10 cellular contexts compared by ENCODE assay signal in genomic region chr3:129276385-129276784, GRCh38. TPM values are rescaled to one million over a fixed set of nuclear protein-coding genes. Genes with fewer than 3 reads are reported as not detected.
DNase-seq lines count a peak whose midpoint lies in the region; ATAC-seq and TF ChIP-seq lines count a peak whose summit lies in the region.
"Had no signal": no experiment of that assay in that cellular context is flagged by ENCODE, and none has a peak within 500 bp of the region (broad histone marks: within the 10 kb centered on the region; RNA-seq: fewer than 3 reads in every experiment).

No MANE protein-coding gene starts in this region.

- H3K4me3 ChIP-seq in spleen = no peak overlapping the region

- no peaks in the 10 kb centered on the region for H3K27me3 ChIP-seq in spleen (replicated peaks in 1 of 7)

- 28 to 51% (median 48%) methylated on average over 2 of the region's 2 CpGs for WGBS in spleen, 5 donors

- peak; percentile 10 for DNase-seq in activated T-cell treated with anti-CD3 and anti-CD28 coated beads for 48 hours (ENCODE audit: low read depth)
- no peak for DNase-seq in activated T-cell treated with anti-CD3 and anti-CD28 coated beads, Interleukin-2, amount 50 U/mL, for 4 hours
- DNase-seq in spleen = peak; percentile 83
- no peak for DNase-seq in NCI-H2029 treated with DMSO at 0.1 percent for 48 hours (lab: John Stamatoyannopoulos, UW)
- DNase-seq in NOMO-1 treated with dmso at 0.1 percent for 144 hours (lab: John Stamatoyannopoulos, UW; ENCODE audit: unreplicated experiment) = no peak
- no peak for DNase-seq in stimulated activated CD4-positive, alpha-beta T cell treated with anti-CD3 and anti-CD28 coated beads, Interleukin-4, amount 100 ng/mL, for 1 hour
- DNase-seq: erythroblast, NCI-H748 treated with DMSO at 0.1 percent for 48 hours had no signal

- ATAC-seq in activated T-cell treated with anti-CD3 and anti-CD28 coated beads, Interleukin-2, amount 50 U/mL, for 4 hours = no peak
- ATAC-seq in GM21786 (IDR thresholded peaks at IDR 0.05; ENCODE audit: unreplicated experiment) = peak; percentile 87
- ATAC-seq in HG03558 (IDR thresholded peaks at IDR 0.05; ENCODE audit: extremely low read depth, unreplicated experiment) = peak; percentile 89

- H3K4me3 Mint-ChIP-seq in activated T-cell treated with anti-CD3 and anti-CD28 coated beads, Interleukin-2, amount 50 U/mL, for 4 hours = no peak overlapping the region

- peak overlapping the region in 2 of 8 donors; percentile 1 to 48 for H3K27ac ChIP-seq in spleen

- no peak for TF ChIP-seq POLR2A in spleen (IDR thresholded peaks at IDR 0.05)

- H3K4me1 ChIP-seq in spleen = peaks cover 27 to 59% (median 42%) of the 10 kb centered on the region in 6 donors

- peaks cover 24% of the 10 kb centered on the region for H3K4me1 Mint-ChIP-seq in activated T-cell treated with anti-CD3 and anti-CD28 coated beads, Interleukin-2, amount 50 U/mL, for 4 hours (ENCODE audit: low read depth)

- H3K36me3 ChIP-seq in spleen = peaks cover 0 to 66% (median 54%) of the 10 kb centered on the region in 6 donors

- H3K36me3 Mint-ChIP-seq in activated T-cell treated with anti-CD3 and anti-CD28 coated beads, Interleukin-2, amount 50 U/mL, for 4 hours (ENCODE audit: insufficient read depth) = peaks cover 29% of the 10 kb centered on the region

- intact Hi-C loops in spleen (cut with DNase I; ENCODE audit: low total_unique reads) = no loop called here

- no peak for TF ChIP-seq CTCF in spleen (IDR thresholded peaks at IDR 0.05 in 8 of 11, conservative IDR thresholded peaks at IDR 0.05 in 3 of 11)

- H3K9me3 ChIP-seq in spleen = no peaks in the 10 kb centered on the region

- H3K9me3 Mint-ChIP-seq in activated T-cell treated with anti-CD3 and anti-CD28 coated beads, Interleukin-2, amount 50 U/mL, for 4 hours = no peaks in the 10 kb centered on the region

- H3K27me3 Mint-ChIP-seq in activated T-cell treated with anti-CD3 and anti-CD28 coated beads, Interleukin-2, amount 50 U/mL, for 4 hours (ENCODE audit: low read depth) = no peaks in the 10 kb centered on the region

RNA-seq across cellular contexts. Expression of gene HMCES, which starts 2.3 kb away (rescaled TPM):
- total RNA-seq in activated T-cell treated with anti-CD3 and anti-CD28 coated beads, Interleukin-2, amount 50 U/mL, for 4 hours = 10 to 100 TPM; 62.3 to 74.9 (median 68.6) TPM
- 10 to 100 TPM; 24.0 to 31.9 (median 30.7) TPM for total RNA-seq in spleen
- polyA plus RNA-seq in spleen = 10 to 100 TPM; 16.1 to 60.7 (median 18.8) TPM

RNA-seq across cellular contexts. Expression of gene COPG1, which starts 27.0 kb away (rescaled TPM):
- total RNA-seq in activated T-cell treated with anti-CD3 and anti-CD28 coated beads, Interleukin-2, amount 50 U/mL, for 4 hours = 100 to 1,000 TPM; 144 to 163 (median 151) TPM
- total RNA-seq in spleen = 100 to 1,000 TPM in 5 of 7 donors, 10 to 100 TPM in 2; 90.8 to 134 (median 116) TPM
- polyA plus RNA-seq in spleen = 10 to 100 TPM; 47.8 to 52.3 (median 49.8) TPM

Comparison
In these comparisons a context has a peak if more than half of its experiments do, and no peak if none do; other contexts are left out.
1. DNase-seq: peak in activated T-cell treated with anti-CD3 and anti-CD28 coated beads for 48 hours (single experiment) and spleen (single experiment); none in activated T-cell treated with anti-CD3 and anti-CD28 coated beads, Interleukin-2, amount 50 U/mL, for 4 hours (single experiment), NCI-H2029 treated with DMSO at 0.1 percent for 48 hours (single experiment), NOMO-1 treated with dmso at 0.1 percent for 144 hours (single experiment) and stimulated activated CD4-positive, alpha-beta T cell treated with anti-CD3 and anti-CD28 coated beads, Interleukin-4, amount 100 ng/mL, for 1 hour (single experiment).
2. ATAC-seq: peak in GM21786 (single experiment) and HG03558 (single experiment); none in activated T-cell treated with anti-CD3 and anti-CD28 coated beads, Interleukin-2, amount 50 U/mL, for 4 hours (0 of 2).